Comparison of ENCODE assay signal across 29 cellular contexts in the genomic region with DNA sequence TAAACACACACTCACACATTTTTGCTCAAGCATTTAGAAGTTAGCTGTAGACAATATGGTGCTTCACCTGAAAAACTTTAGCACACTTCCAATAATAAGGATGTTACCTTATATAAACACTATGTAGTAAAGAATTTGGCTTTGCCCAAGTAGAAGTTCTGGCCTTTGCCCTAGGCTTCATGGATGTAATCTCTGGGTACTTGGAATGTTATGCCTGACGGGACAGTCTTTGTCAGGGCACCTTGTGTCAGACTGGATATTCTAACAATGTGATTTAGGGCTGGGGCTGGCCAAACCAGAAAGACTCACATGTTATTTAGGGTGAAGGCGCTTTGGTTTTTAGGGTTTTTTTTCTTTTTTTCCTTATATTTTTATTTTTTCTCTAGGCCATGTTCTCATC. TPM values are rescaled to one million over a fixed set of nuclear protein-coding genes. Genes with fewer than 3 reads are reported as not detected.
A peak's percentile ranks its signal among the peaks of the same experiment; 100 is the strongest.
DNase-seq lines count a peak whose midpoint lies in the region; ATAC-seq lines count a peak whose summit lies in the region.
"Had no signal": no experiment of that assay in that cellular context is flagged by ENCODE, and none has a peak within 500 bp of the region (broad histone marks: within the 10 kb centered on the region; RNA-seq: fewer than 3 reads in every experiment).

No MANE protein-coding gene starts in this region.

- no peak for ATAC-seq in HG03175 (IDR thresholded peaks at IDR 0.05; ENCODE audit: unreplicated experiment)
- ATAC-seq: A549; CD8-positive, alpha-beta T cell had no signal

- no peak overlapping the region for H3K4me2 ChIP-seq in trophoblast cell (ENCODE audit: low read length)
- H3K4me2 ChIP-seq: A549; BLaER1; BLaER1 treated with 17β-estradiol and CSF1 and Interleukin-3, amounts not matched to agents 10 nM and 100 nM had no signal

- H3K36me3 ChIP-seq in trophoblast cell (ENCODE audit: control insufficient read depth in 1 of 2, insufficient read depth in 2 of 2, low read length in 2 of 2), result no peaks in the 10 kb centered on the region
- H3K36me3 ChIP-seq: BE2C; BLaER1; BLaER1 treated with 17β-estradiol and CSF1 and Interleukin-3, amounts not matched to agents 10 nM and 100 nM had no signal

- H3K27me3 ChIP-seq in trophoblast cell (ENCODE audit: insufficient read depth, low read length), result no peaks in the 10 kb centered on the region
- H3K27me3 ChIP-seq: BE2C; BLaER1; BLaER1 treated with 17β-estradiol and CSF1 and Interleukin-3, amounts not matched to agents 10 nM and 100 nM had no signal

- no CpG with 5 or more reads among the region's 2 CpGs for WGBS in trophoblast cell (ENCODE audit: extremely low coverage, insufficient coverage, insufficient read length)

- no peak overlapping the region for H3K4me3 ChIP-seq in trophoblast cell (ENCODE audit: low read depth, low read length)
- H3K4me3 ChIP-seq: A549; BLaER1; BLaER1 treated with 17β-estradiol and CSF1 and Interleukin-3, amounts not matched to agents 10 nM and 100 nM had no signal

- no peak overlapping the region for H2BK12ac ChIP-seq in trophoblast cell (ENCODE audit: low read length)

- H3K9ac ChIP-seq in trophoblast cell (ENCODE audit: low read length), result no peak overlapping the region
- H3K9ac ChIP-seq: BLaER1; BLaER1 treated with 17β-estradiol and CSF1 and Interleukin-3, amounts not matched to agents 10 nM and 100 nM had no signal

- no peak overlapping the region for H3K4ac ChIP-seq in trophoblast cell (ENCODE audit: low read depth, low read length)

- H4K12ac ChIP-seq in trophoblast cell (ENCODE audit: low read depth, low read length), result no peak overlapping the region

- H2AFZ ChIP-seq in trophoblast cell (ENCODE audit: insufficient read depth, low read length, poor library complexity), result no peak overlapping the region

- no peak overlapping the region for H4K8ac ChIP-seq in trophoblast cell (ENCODE audit: low read depth, low read length)

- H2BK5ac ChIP-seq in trophoblast cell (ENCODE audit: low read depth, low read length, poor library complexity), result no peak overlapping the region

- H3K23ac ChIP-seq in trophoblast cell (ENCODE audit: low read length), result no peak overlapping the region

- no peaks in the 10 kb centered on the region for H3K79me1 ChIP-seq in trophoblast cell (ENCODE audit: low read length)

- H3K9me3 ChIP-seq in trophoblast cell (ENCODE audit: insufficient read depth, low read depth, low read length), result no peaks in the 10 kb centered on the region
- H3K9me3 ChIP-seq: A549; BE2C; BLaER1; BLaER1 treated with 17β-estradiol and CSF1 and Interleukin-3, amounts not matched to agents 10 nM and 100 nM; Caco-2 had no signal

- no peak overlapping the region for H2BK120ac ChIP-seq in trophoblast cell (ENCODE audit: insufficient read depth, low read length, poor library complexity)

- H3K79me2 ChIP-seq in trophoblast cell (ENCODE audit: control insufficient read depth, insufficient read depth, low read length, poor library complexity), result no peaks in the 10 kb centered on the region

- no peak overlapping the region for H3K27ac ChIP-seq in trophoblast cell (ENCODE audit: low read depth, low read length)
- H3K27ac ChIP-seq: 22Rv1; A549; BLaER1; BLaER1 treated with 17β-estradiol and CSF1 and Interleukin-3, amounts not matched to agents 10 nM and 100 nM; C4-2B had no signal

- H3K18ac ChIP-seq in trophoblast cell (ENCODE audit: low read length), result no peak overlapping the region

- no peak overlapping the region for H2AK5ac ChIP-seq in trophoblast cell (ENCODE audit: low read length)

- no peak overlapping the region for H3K14ac ChIP-seq in trophoblast cell (ENCODE audit: low read length)

- H4K91ac ChIP-seq in trophoblast cell (ENCODE audit: low read depth, low read length), result no peak overlapping the region

- DNase-seq in ELF-1 (ENCODE audit: low read depth, low spot score) (peak; percentile 12), trophoblast cell (peak; percentile 85 to 90)
- no peak for DNase-seq in NK-92 treated with Interleukin-12 subunit alpha and Interleukin-12 subunit beta, amount 100 ng/mL, for 24 hours (lab: John Stamatoyannopoulos, UW)
- DNase-seq: 8988T; ACHN; AML-193; BE2C; C1 segment of cervical spinal cord; Calu3; CD4-positive, alpha-beta memory T cell; CD4-positive, alpha-beta T cell; CD4-positive, CD25-positive, alpha-beta regulatory T cell; CD8-positive, alpha-beta memory T cell; CD8-positive, alpha-beta T cell; COR-L47; DMS 273 treated with DMSO at 0.1 percent for 48 hours; DMS153; DMS53; DMS79; DMS79 treated with DMSO at 0.1 percent for 48 hours; DND-41; EL had no signal

- no peaks in the 10 kb centered on the region for H3K4me1 ChIP-seq in trophoblast cell (ENCODE audit: control insufficient read depth in 1 of 2, insufficient read depth in 2 of 2, low read length in 2 of 2)
- H3K4me1 ChIP-seq: A549; BE2C; BLaER1; BLaER1 treated with 17β-estradiol and CSF1 and Interleukin-3, amounts not matched to agents 10 nM and 100 nM had no signal

RNA-seq across cellular contexts. Expression of a gene that starts 34.8 kb away (rescaled TPM):
- 110 and 120 TPM in 2 replicates for polyA plus RNA-seq in trophoblast cell (2013)

RNA-seq across cellular contexts. Expression of a gene that starts 35.6 kb away (rescaled TPM):
- polyA plus RNA-seq in trophoblast cell (2013), result 61.0 and 61.1 TPM in 2 replicates
